In the genomic region with DNA sequence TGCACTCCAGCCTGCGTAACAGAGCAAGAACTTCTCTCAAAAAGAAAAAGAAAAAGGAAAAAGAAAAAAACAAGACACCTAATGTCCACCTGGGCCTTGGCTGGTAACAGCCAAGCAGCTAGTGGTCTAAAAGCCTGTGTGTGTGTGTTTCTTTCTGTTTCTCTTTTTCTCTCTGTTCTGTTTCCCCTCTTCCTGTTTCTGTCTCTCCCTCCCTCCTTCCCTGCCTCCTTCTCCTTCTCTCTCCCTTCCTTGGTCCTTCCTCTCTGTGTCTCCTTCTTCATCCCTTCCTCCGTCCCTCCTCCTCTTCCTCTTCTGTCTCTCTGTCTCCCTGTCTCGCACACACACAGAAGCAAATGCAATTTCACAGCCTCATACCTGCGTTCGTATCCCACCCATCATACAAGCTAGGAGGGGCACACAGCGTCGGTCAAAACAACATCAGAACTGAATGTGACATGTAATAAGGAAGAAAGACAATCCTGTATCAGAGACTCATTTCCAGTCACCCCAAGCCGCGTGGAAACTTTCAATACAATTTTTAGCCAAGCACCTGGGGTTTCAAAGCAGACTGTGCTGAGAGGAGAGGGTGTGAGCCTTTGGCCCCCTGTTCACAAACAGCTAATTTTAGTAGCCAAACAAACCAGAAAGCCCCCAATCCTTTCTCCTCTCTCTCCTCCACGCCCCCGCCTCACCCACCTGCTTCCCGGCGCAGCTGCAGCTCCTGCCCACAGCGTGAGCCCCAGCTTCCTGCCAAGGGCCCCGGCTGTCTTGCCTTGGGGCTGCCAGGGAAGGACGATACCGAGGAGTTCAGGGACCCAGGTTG, we compare ENCODE assay signal across 8 cellular contexts. TPM values are rescaled to one million over a fixed set of nuclear protein-coding genes. Genes with fewer than 3 reads are reported as not detected.
DNase-seq lines count a peak whose midpoint lies in the region; ATAC-seq and TF ChIP-seq lines count a peak whose summit lies in the region.

No MANE protein-coding gene starts in this region.

- H3K14ac ChIP-seq in IMR-90 (replicated peaks; ENCODE audit: low read depth, low read length), result no peak overlapping the region

- H3K9ac ChIP-seq in IMR-90 (ENCODE audit: low read depth, low read length), result no peak overlapping the region

- H3K9me1 ChIP-seq in IMR-90 (ENCODE audit: insufficient read depth, low read length), result no peaks in the 10 kb centered on the region

- no peaks in the 10 kb centered on the region for H3K36me3 Mint-ChIP-seq in activated T-cell treated with anti-CD3 and anti-CD28 coated beads, Interleukin-2, amount 50 U/mL, for 72 hours (ENCODE audit: insufficient read depth in 2 of 2)

- no peak overlapping the region for H2BK120ac ChIP-seq in IMR-90 (ENCODE audit: low read depth, low read length)

- no peak overlapping the region for H2AK9ac ChIP-seq in IMR-90 (replicated peaks; ENCODE audit: low read depth, low read length, poor library complexity)

- no peak for TF ChIP-seq CTCF in GM06990 (IDR thresholded peaks at IDR 0.05; ENCODE audit: insufficient read depth, low read length, poor library complexity, severe bottlenecking)
- TF ChIP-seq CTCF in IMR-90 (conservative IDR thresholded peaks at IDR 0.05; ENCODE audit: low read depth, low read length), result no peak

- H3K36me3 ChIP-seq in GM06990 (ENCODE audit: control insufficient read depth, insufficient read depth, low read length) (no peaks in the 10 kb centered on the region), IMR-90 (ENCODE audit: control insufficient read depth, insufficient read depth, low read length) (no peaks in the 10 kb centered on the region)

- no peaks in the 10 kb centered on the region for H3K27me3 Mint-ChIP-seq in activated T-cell treated with anti-CD3 and anti-CD28 coated beads, Interleukin-2, amount 50 U/mL, for 72 hours (ENCODE audit: low read depth)

- POLR2A ChIA-PET in IMR-90 (lab: Charles Lee; ENCODE audit: unreplicated experiment), result no interaction called here

- H3K79me1 ChIP-seq in IMR-90 (ENCODE audit: low read depth in 1 of 2, low read length in 2 of 2), result no peaks in the 10 kb centered on the region

- in situ Hi-C loops in IMR-90 (cut with MboI; ENCODE audit: low sequenced_read_pairs), result no loop called here

- peak overlapping the region; percentile 92 for H3K27ac Mint-ChIP-seq in activated T-cell treated with anti-CD3 and anti-CD28 coated beads, Interleukin-2, amount 50 U/mL, for 72 hours

- dilution Hi-C loops in IMR-90 (cut with HindIII; ENCODE audit: low sequenced_read_pairs, unreplicated experiment), result no loop called here

- peaks cover 4% of the 10 kb centered on the region for H3K9me3 ChIP-seq in IMR-90 (ENCODE audit: control insufficient read depth, insufficient read depth, low read length)

- H3K9me3 Mint-ChIP-seq in activated T-cell treated with anti-CD3 and anti-CD28 coated beads, Interleukin-2, amount 50 U/mL, for 72 hours, result no peaks in the 10 kb centered on the region

- H3K4me1 ChIP-seq in IMR-90 (ENCODE audit: control insufficient read depth, insufficient read depth, low read length), result no peaks in the 10 kb centered on the region

- CTCF ChIA-PET in IMR-90 (lab: Yijun Ruan, JAX), result no interaction called here

- peaks cover 35% of the 10 kb centered on the region for H3K4me1 Mint-ChIP-seq in activated T-cell treated with anti-CD3 and anti-CD28 coated beads, Interleukin-2, amount 50 U/mL, for 72 hours (ENCODE audit: low read depth)

- peak overlapping the region; percentile 83 to 90 for H3K4me3 Mint-ChIP-seq in activated T-cell treated with anti-CD3 and anti-CD28 coated beads, Interleukin-2, amount 50 U/mL, for 72 hours

- 71% methylated on average over 1 of the region's 17 CpGs; no CpG with 5 or more reads in 1 of the 2 experiments for WGBS in IMR-90 (ENCODE audit: extremely low coverage in 2 of 2, insufficient read length in 1 of 2), 2 experiments

- intact Hi-C loops in IMR-90 (cut with micrococcal nuclease), result no loop called here

- no peak overlapping the region for H4K91ac ChIP-seq in IMR-90 (ENCODE audit: insufficient read depth, low read depth, low read length)

- no TSS peak for BruUV-seq in IMR-90 (replicated peaks; lab: Mats Ljungman, UMichigan)

- no peak overlapping the region for H2BK20ac ChIP-seq in IMR-90 (ENCODE audit: low read depth, low read length)

- H4K20me1 ChIP-seq in IMR-90 (ENCODE audit: insufficient read depth, low read length), result no peaks in the 10 kb centered on the region

- H2AFZ ChIP-seq in IMR-90 (replicated peaks; ENCODE audit: low read length, poor library complexity), result peak overlapping the region; percentile 51

- H3K18ac ChIP-seq in IMR-90 (ENCODE audit: low read depth, low read length), result no peak overlapping the region

- H3K27me3 ChIP-seq in GM06990 (replicated peaks; ENCODE audit: control insufficient read depth, insufficient read depth, low read length), result no peaks in the 10 kb centered on the region
- H3K27me3 ChIP-seq in IMR-90 (ENCODE audit: control insufficient read depth, insufficient read depth, low read length), result peaks cover 2% of the 10 kb centered on the region; the same call in 1 of the 2 replicates

- H4K8ac ChIP-seq in IMR-90 (ENCODE audit: low read depth in 2 of 2, low read length in 2 of 2), result no peak overlapping the region

- no peak for TF ChIP-seq POLR2A in IMR-90 (IDR thresholded peaks at IDR 0.05; ENCODE audit: low read depth, low read length)

- H2BK5ac ChIP-seq in IMR-90 (ENCODE audit: low read depth, low read length, poor library complexity, severe bottlenecking), result no peak overlapping the region

- H3K4me3 ChIP-seq in GM06990 (replicated peaks; ENCODE audit: low read depth, low read length) (peak overlapping the region; percentile 58), IMR-90 (ENCODE audit: insufficient read depth, low read depth, low read length) (no peak overlapping the region)

- no peak overlapping the region for H3K23ac ChIP-seq in IMR-90 (ENCODE audit: low read depth, low read length)

- TF ChIP-seq RAD21 in IMR-90 (IDR thresholded peaks at IDR 0.05; ENCODE audit: low read length), result no peak

- H3K56ac ChIP-seq in IMR-90 (ENCODE audit: extremely low read depth, insufficient read depth, low read length), result no peak overlapping the region

- no peak overlapping the region for H3K27ac ChIP-seq in IMR-90 (ENCODE audit: insufficient read depth, low read length)

- H2BK15ac ChIP-seq in IMR-90 (ENCODE audit: low read depth, low read length), result no peak overlapping the region

- H3K4ac ChIP-seq in IMR-90 (ENCODE audit: low read depth, low read length), result no peak overlapping the region

- no peak overlapping the region for H3K4me2 ChIP-seq in IMR-90 (ENCODE audit: low read depth, low read length)

- peak; percentile 63 for ATAC-seq in GM21423 (IDR thresholded peaks at IDR 0.05; ENCODE audit: unreplicated experiment)
- no peak for ATAC-seq in IMR-90 (ENCODE audit: low read depth)
- peak; percentile 81 to 82 for ATAC-seq in activated T-cell treated with anti-CD3 and anti-CD28 coated beads, Interleukin-2, amount 50 U/mL, for 72 hours (replicated peaks in 1 of 2)

- no peak overlapping the region for H2AK5ac ChIP-seq in IMR-90 (ENCODE audit: low read depth, low read length)

- DNase-seq in GM06990 (ENCODE audit: extremely low read depth, insufficient read length) (peak; percentile 80), IMR-90 (no peak), NCI-H82 treated with DMSO at 0.1 percent for 48 hours (lab: John Stamatoyannopoulos, UW; ENCODE audit: unreplicated experiment) (no peak), NCI-H1105 treated with DMSO at 0.1 percent for 48 hours (lab: John Stamatoyannopoulos, UW) (no peak), OCI-M2 (lab: John Stamatoyannopoulos, UW; ENCODE audit: unreplicated experiment) (no peak)
- peak; percentile 75 to 76 for DNase-seq in activated T-cell treated with anti-CD3 and anti-CD28 coated beads, Interleukin-2, amount 50 U/mL, for 72 hours
- peak; percentile 48 to 55 for DNase-seq in stimulated activated CD4-positive, alpha-beta T cell treated with anti-CD3 and anti-CD28 coated beads, Interleukin-4, amount 100 ng/mL, for 48 hours (ENCODE audit: low read depth in 2 of 2)

- H4K5ac ChIP-seq in IMR-90 (ENCODE audit: low read depth, low read length), result no peak overlapping the region

TF ChIP-seq in IMR-90, 13 proteins besides CTCF, POLR2A, EP300 and RAD21 (continues in another document):
- no peak for TF ChIP-seq MXI1 (IDR thresholded peaks at IDR 0.05; ENCODE audit: borderline replicate concordance, low read depth, low read length)
- TF ChIP-seq RCOR1 (IDR thresholded peaks at IDR 0.05; ENCODE audit: insufficient replicate concordance, low read length), result no peak
- TF ChIP-seq CEBPB (IDR thresholded peaks at IDR 0.05; ENCODE audit: low read depth, low read length), result no peak
- no peak for TF ChIP-seq MAFK (IDR thresholded peaks at IDR 0.05; ENCODE audit: low read depth, low read length)
- TF ChIP-seq ELK1 (IDR thresholded peaks at IDR 0.05; ENCODE audit: borderline replicate concordance, low read depth, low read length), result no peak
- TF ChIP-seq SMC3 (IDR thresholded peaks at IDR 0.05; ENCODE audit: low read depth, low read length), result no peak
- no peak for TF ChIP-seq RFX5 (IDR thresholded peaks at IDR 0.05; ENCODE audit: low read depth, low read length)
- no peak for TF ChIP-seq NFE2L2 (IDR thresholded peaks at IDR 0.05; ENCODE audit: low read depth, low read length)
- TF ChIP-seq MAZ (IDR thresholded peaks at IDR 0.05; ENCODE audit: borderline replicate concordance, low read depth, low read length), result no peak
- no peak for TF ChIP-seq USF2 (IDR thresholded peaks at IDR 0.05; ENCODE audit: low read depth, low read length)
- TF ChIP-seq BHLHE40 (IDR thresholded peaks at IDR 0.05; ENCODE audit: low read depth, low read length), result no peak

RNA-seq across cellular contexts. Expression of gene GNA12, which starts 50.2 kb away (rescaled TPM):
- 14.3 and 14.4 TPM in 2 replicates for total RNA-seq in IMR-90 (2012; rRNA removed)
- 89.0 and 93.9 TPM in 2 replicates for polyA plus RNA-seq in IMR-90 (2012; rRNA removed)
- polyA plus RNA-seq in IMR-90 (2012; cell fraction: cytosol; rRNA removed), result 41.2 and 78.7 TPM in 2 replicates
- 60.2 and 62.3 TPM in 2 replicates for polyA plus RNA-seq in IMR-90 (2012; cell fraction: nucleus; rRNA removed; ENCODE audit: low replicate concordance)
- total RNA-seq in activated T-cell treated with anti-CD3 and anti-CD28 coated beads, Interleukin-2, amount 50 U/mL, for 72 hours, result 10 to 100 TPM; 37.0 to 46.6 TPM

Comparison
In these comparisons a context has a peak if more than half of its experiments do, and no peak if none do; other contexts are left out.
1. DNase-seq: peak in GM06990 (single experiment), activated T-cell treated with anti-CD3 and anti-CD28 coated beads, Interleukin-2, amount 50 U/mL, for 72 hours (2 of 2) and stimulated activated CD4-positive, alpha-beta T cell treated with anti-CD3 and anti-CD28 coated beads, Interleukin-4, amount 100 ng/mL, for 48 hours (2 of 2); none in IMR-90 (single experiment), NCI-H82 treated with DMSO at 0.1 percent for 48 hours (single experiment), NCI-H1105 treated with DMSO at 0.1 percent for 48 hours (single experiment) and OCI-M2 (single experiment).